ENCODE assay signal across 8 cellular contexts in genomic region chr16:31181102-31181830, GRCh38. TPM values are rescaled to one million over a fixed set of nuclear protein-coding genes. Genes with fewer than 3 reads are reported as not detected.
DNase-seq lines count a peak whose midpoint lies in the region; ATAC-seq, FAIRE-seq and TF ChIP-seq lines count a peak whose summit lies in the region.

No MANE protein-coding gene starts in this region.

- TF ChIP-seq CTCF in Caco-2 (IDR thresholded peaks at IDR 0.05; ENCODE audit: insufficient read depth in 1 of 2, low read depth in 1 of 2, low read length in 1 of 2, severe bottlenecking in 1 of 2, unreplicated experiment in 1 of 2), result no peak
- TF ChIP-seq CTCF in NB4 (IDR thresholded peaks at IDR 0.05; ENCODE audit: low read depth, low read length), result no peak
- TF ChIP-seq CTCF in hepatocyte (IDR thresholded peaks at IDR 0.05; ENCODE audit: poor library complexity), result no peak
- no peak for TF ChIP-seq CTCF in gastrocnemius medialis (IDR thresholded peaks at IDR 0.05 in 4 of 5, conservative IDR thresholded peaks at IDR 0.05 in 1 of 5)

- peaks cover 56% of the 10 kb centered on the region for H4K20me1 ChIP-seq in hepatocyte (ENCODE audit: insufficient read depth, poor library complexity, severe bottlenecking)

- no peaks in the 10 kb centered on the region for H3K27me3 ChIP-seq in Caco-2 (replicated peaks; ENCODE audit: control insufficient read depth, insufficient read depth, low read length)
- H3K27me3 ChIP-seq in hepatocyte, result no peaks in the 10 kb centered on the region
- H3K27me3 ChIP-seq in gastrocnemius medialis, result no peaks in the 10 kb centered on the region

- no peaks in the 10 kb centered on the region for H3K9me3 Mint-ChIP-seq in Caco-2 (ENCODE audit: unreplicated experiment)
- H3K9me3 Mint-ChIP-seq in activated naive CD4-positive, alpha-beta T cell treated with anti-CD3 and anti-CD28 coated beads, Interleukin-2, amount 50 U/mL, for 72 hours, result no peaks in the 10 kb centered on the region

- in situ Hi-C loops in gastrocnemius medialis (cut with MboI; ENCODE audit: low sequenced_read_pairs in 4 of 4), result loop anchor here in 2 of 4 donors (10.0 to 25.0 kb wide), 2 partner anchors 264 to 681 kb away; partner anchors contain the start of genes ZNF267 (in 2 of the 2) and ZNF843 (in 1 of the 2)

- H3K36me3 Mint-ChIP-seq in Caco-2 (ENCODE audit: insufficient read depth, unreplicated experiment), result peaks cover 72% of the 10 kb centered on the region
- H3K36me3 Mint-ChIP-seq in activated naive CD4-positive, alpha-beta T cell treated with anti-CD3 and anti-CD28 coated beads, Interleukin-2, amount 50 U/mL, for 72 hours, result peaks cover 57 to 63% of the 10 kb centered on the region in 2 donors

- H3K9me2 ChIP-seq in hepatocyte (replicated peaks; ENCODE audit: insufficient read depth), result no peaks in the 10 kb centered on the region

- H3K9me3 ChIP-seq in Caco-2 (no peaks in the 10 kb centered on the region), hepatocyte (ENCODE audit: low read depth) (no peaks in the 10 kb centered on the region), gastrocnemius medialis (no peaks in the 10 kb centered on the region)

- H3K4me1 ChIP-seq in Caco-2 (no peaks in the 10 kb centered on the region), hepatocyte (ENCODE audit: insufficient read depth) (peaks cover 18% of the 10 kb centered on the region), gastrocnemius medialis (peaks cover 37 to 42% of the 10 kb centered on the region in 2 donors)

- CTCF ChIA-PET in Caco-2 (lab: Charles Lee), result no interaction called here

- peak overlapping the region; percentile 80 for H3K4me2 ChIP-seq in hepatocyte

- FAIRE-seq in H54 (lab: Jason Lieb, UNC), result no peak

- peaks cover 2% of the 10 kb centered on the region for H3K36me3 ChIP-seq in Caco-2 (ENCODE audit: control insufficient read depth, insufficient read depth, low read length)
- no peaks in the 10 kb centered on the region for H3K36me3 ChIP-seq in hepatocyte (replicated peaks; ENCODE audit: insufficient read depth, low read depth)
- peaks cover 0 to 41% of the 10 kb centered on the region in 2 donors for H3K36me3 ChIP-seq in gastrocnemius medialis

- H3K27me3 Mint-ChIP-seq in Caco-2 (ENCODE audit: insufficient read depth, unreplicated experiment), result no peaks in the 10 kb centered on the region

- POLR2A ChIA-PET in Caco-2 (lab: Charles Lee), result interaction anchor here (0.6 to 2.1 kb wide), 4 partner anchors 39 to 178 kb away, joined by 5 to 37 read pairs (median 18); partner anchors contain the start of genes KAT8, ZNF646 and ZNF668

- TF ChIP-seq POLR2A in NB4 (IDR thresholded peaks at IDR 0.05; ENCODE audit: extremely low read depth, insufficient read length), result no peak
- TF ChIP-seq POLR2A in gastrocnemius medialis (IDR thresholded peaks at IDR 0.05), result no peak
- TF ChIP-seq POLR2A in H54 (IDR thresholded peaks at IDR 0.05; ENCODE audit: low read depth, low read length), result no peak

- peak overlapping the region; percentile 100 for H3K27ac Mint-ChIP-seq in Caco-2 (ENCODE audit: unreplicated experiment)
- H3K27ac Mint-ChIP-seq in activated naive CD4-positive, alpha-beta T cell treated with anti-CD3 and anti-CD28 coated beads, Interleukin-2, amount 50 U/mL, for 72 hours, result peak overlapping the region; percentile 98 to 100

- peaks cover 61% of the 10 kb centered on the region for H3K79me2 ChIP-seq in hepatocyte

- peak in 1 of 2 donors; percentile 7 for ATAC-seq in activated naive CD4-positive, alpha-beta T cell treated with anti-CD3 and anti-CD28 coated beads, Interleukin-2, amount 50 U/mL, for 72 hours
- ATAC-seq in gastrocnemius medialis (no peak), GM21526 (IDR thresholded peaks at IDR 0.05; ENCODE audit: low FRiP score, unreplicated experiment) (no peak)

- intact Hi-C loops in Caco-2 (cut with micrococcal nuclease; ENCODE audit: unreplicated experiment), result no loop called here
- intact Hi-C loops in gastrocnemius medialis (cut with DNase I; ENCODE audit: low total_unique reads), result loop anchor here (1.0 to 5.0 kb wide), 3 partner anchors 148 to 434 kb away; partner anchors contain the start of genes PHKG2 and STX4

- H2AFZ ChIP-seq in hepatocyte, result no peak overlapping the region

- 3% methylated on average over 31 of the region's 31 CpGs for WGBS in hepatocyte (ENCODE audit: low lambda C conversion rate, missing lambda C conversion rate)

- H3K27ac ChIP-seq in hepatocyte, result peak overlapping the region; percentile 94
- peak overlapping the region; percentile 94 to 100 (median 96) for H3K27ac ChIP-seq in gastrocnemius medialis

- DNase-seq in Caco-2 (peak in 1 of 2 experiments; percentile 30), NB4 (ENCODE audit: low read depth) (peak; percentile 62), hepatocyte (ENCODE audit: low spot score) (peak; percentile 38), gastrocnemius medialis (no peak), hepatic stellate cell (ENCODE audit: low spot score) (no peak), H54 (ENCODE audit: insufficient read length, low spot score) (no peak)
- DNase-seq in activated naive CD4-positive, alpha-beta T cell treated with anti-CD3 and anti-CD28 coated beads, Interleukin-2, amount 50 U/mL, for 72 hours (ENCODE audit: low spot score in 2 of 2), result peak in 1 of 2 donors; percentile 83

- H3K4me3 ChIP-seq in Caco-2 (ENCODE audit: low read depth, low read length), result peak overlapping the region; percentile 95
- peak overlapping the region; percentile 90 for H3K4me3 ChIP-seq in NB4 (ENCODE audit: low read depth, low read length)
- peak overlapping the region; percentile 71 for H3K4me3 ChIP-seq in hepatocyte
- H3K4me3 ChIP-seq in gastrocnemius medialis, result peak overlapping the region; percentile 77 to 100 (median 86)

- peaks cover 11% of the 10 kb centered on the region for H3K4me1 Mint-ChIP-seq in Caco-2 (ENCODE audit: low read depth, unreplicated experiment)

- BruUV-seq in Caco-2 (replicated peaks; lab: Mats Ljungman, UMichigan), result TSS peak; percentile 35

- peak overlapping the region; percentile 97 for H3K4me3 Mint-ChIP-seq in Caco-2 (ENCODE audit: unreplicated experiment)

RNA-seq across cellular contexts. Expression of gene FUS, which starts 1.3 kb away (rescaled TPM):
- total RNA-seq in Caco-2 (2022) (489 and 490 TPM in 2 replicates), hepatocyte (39.7 and 47.4 TPM in 2 replicates), gastrocnemius medialis (10 to 100 TPM; 20.6 to 45.9 (median 35.1) TPM)
- 100 to 1,000 TPM; 486 to 763 TPM for total RNA-seq in activated naive CD4-positive, alpha-beta T cell treated with anti-CD3 and anti-CD28 coated beads, Interleukin-2, amount 50 U/mL, for 72 hours
- 327 and 345 TPM in 2 replicates for polyA plus RNA-seq in hepatocyte

RNA-seq across cellular contexts. Expression of gene PYCARD, which starts 21.3 kb away (rescaled TPM):
- total RNA-seq in Caco-2 (2022) (0.49 and 0.84 TPM in 2 replicates), hepatocyte (9.4 and 15.1 TPM in 2 replicates), gastrocnemius medialis (10 to 100 TPM in 1 of 4 donors, 1 to 10 TPM in 3; 1.3 to 16.4 (median 3.7) TPM)
- 10 to 100 TPM in 1 of 2 donors, 1 to 10 TPM in 1; 1.2 to 19.7 TPM for total RNA-seq in activated naive CD4-positive, alpha-beta T cell treated with anti-CD3 and anti-CD28 coated beads, Interleukin-2, amount 50 U/mL, for 72 hours
- 13.8 and 16.1 TPM in 2 replicates for polyA plus RNA-seq in hepatocyte

RNA-seq across cellular contexts. Expression of gene PRSS36, which starts 31.4 kb away (rescaled TPM):
- total RNA-seq in Caco-2 (2022) (1.4 and 1.6 TPM in 2 replicates), hepatocyte (0.63 and 2.9 TPM in 2 replicates), gastrocnemius medialis (1 to 10 TPM in 3 of 4 donors, not detected in 1; 1.0 to 8.1 (median 3.7) TPM)
- total RNA-seq in activated naive CD4-positive, alpha-beta T cell treated with anti-CD3 and anti-CD28 coated beads, Interleukin-2, amount 50 U/mL, for 72 hours, result 1 to 10 TPM; 1.0 to 1.1 TPM
- polyA plus RNA-seq in hepatocyte, result 1.4 and 2.1 TPM in 2 replicates

RNA-seq across cellular contexts. Expression of gene TRIM72, which starts 32.7 kb away (rescaled TPM):
- total RNA-seq in Caco-2 (2022), result 0.07 TPM in 2 replicates
- total RNA-seq in activated naive CD4-positive, alpha-beta T cell treated with anti-CD3 and anti-CD28 coated beads, Interleukin-2, amount 50 U/mL, for 72 hours, result under 1 TPM; 0.06 to 0.09 TPM
- 0.04 TPM in 1 of 2 replicates, not detected in the other for total RNA-seq in hepatocyte
- polyA plus RNA-seq in hepatocyte, result not detected in 2 replicates
- 100 to 1,000 TPM in 2 of 4 donors, 10 to 100 TPM in 2; 76.7 to 101 (median 97.4) TPM for total RNA-seq in gastrocnemius medialis

RNA-seq across cellular contexts. Expression of gene PYDC1, which starts 35.7 kb away (rescaled TPM):
- total RNA-seq in Caco-2 (2022), result not detected in 2 replicates
- total RNA-seq in activated naive CD4-positive, alpha-beta T cell treated with anti-CD3 and anti-CD28 coated beads, Interleukin-2, amount 50 U/mL, for 72 hours, result not detected
- total RNA-seq in hepatocyte, result not detected in 2 replicates
- polyA plus RNA-seq in hepatocyte, result not detected in 2 replicates
- total RNA-seq in gastrocnemius medialis, result not detected

Comparison
In these comparisons a context has a peak if more than half of its experiments do, and no peak if none do; other contexts are left out.
1. DNase-seq: peak in NB4 (single experiment) and hepatocyte (single experiment); none in gastrocnemius medialis (0 of 2), hepatic stellate cell (single experiment) and H54 (single experiment).
2. RNA of gene FUS, which starts 1.3 kb away (total RNA-seq): 486 to 763 TPM in activated naive CD4-positive, alpha-beta T cell treated with anti-CD3 and anti-CD28 coated beads, Interleukin-2, amount 50 U/mL, for 72 hours and 489 to 490 TPM in Caco-2; 39.7 to 47.4 TPM in hepatocyte and 20.6 to 45.9 TPM in gastrocnemius medialis; every median in the first group is over 10 times any median in the second.
3. Peak in every context shown above with its lines, with median percentiles within 50 percentile points of each other: H3K4me3 ChIP-seq.